In genomic region chr3:186107148-186108105, GRCh38 we compare ENCODE assay signal across 8 cellular contexts. TPM values are rescaled to one million over a fixed set of nuclear protein-coding genes. Genes with fewer than 3 reads are reported as not detected.
DNase-seq lines count a peak whose midpoint lies in the region; ATAC-seq and TF ChIP-seq lines count a peak whose summit lies in the region.

No MANE protein-coding gene starts in this region.

- DNase-seq in GDM1 (lab: John Stamatoyannopoulos, UW) (peak; percentile 71), OCI-LY7 (ENCODE audit: low spot score) (peak; percentile 70), fibroblast of the aortic adventitia (ENCODE audit: low read depth) (peak; percentile 72), naive B cell (peak; percentile 42), tibial artery (peak; percentile 70 to 76)
- peak; percentile 17 for DNase-seq in activated T-helper 9 cell treated with anti-CD3 and anti-CD28 coated beads, Interleukin-2, amount 50 U/mL, for 16 hours (ENCODE audit: low read depth)

- H4K20me1 ChIP-seq in KMS-11 (ENCODE audit: insufficient read depth) (no peaks in the 10 kb centered on the region), OCI-LY7 (ENCODE audit: insufficient read depth, low read length) (no peaks in the 10 kb centered on the region)

- CTCF ChIA-PET in OCI-LY7 (lab: Charles Lee; ENCODE audit: unreplicated experiment) = no interaction called here

- H3K36me3 ChIP-seq in KMS-11 (ENCODE audit: insufficient read depth) (no peaks in the 10 kb centered on the region), OCI-LY7 (ENCODE audit: insufficient read depth, low read length) (no peaks in the 10 kb centered on the region), tibial artery (no peaks in the 10 kb centered on the region)

- H3K79me2 ChIP-seq in KMS-11 (ENCODE audit: insufficient read depth, low read depth) (peaks cover 8% of the 10 kb centered on the region; the same call in 1 of the 2 replicates), OCI-LY7 (ENCODE audit: insufficient read depth, low read depth, low read length) (no peaks in the 10 kb centered on the region)

- peak overlapping the region in 4 of 6 donors; percentile 52 to 57 (median 56) for H3K27ac Mint-ChIP-seq in naive B cell

- peak overlapping the region; percentile 84 to 100 (median 92) for H3K4me3 Mint-ChIP-seq in naive B cell

- H3K9me3 ChIP-seq in OCI-LY7 (ENCODE audit: low read length) = no peaks in the 10 kb centered on the region
- H3K9me3 ChIP-seq in tibial artery = no peaks in the 10 kb centered on the region

- no peaks in the 10 kb centered on the region for H3K9me2 ChIP-seq in OCI-LY7 (ENCODE audit: insufficient read depth, low read length)

- peak overlapping the region; percentile 69; the same call in 1 of the 2 replicates for H3K9ac ChIP-seq in KMS-11

- ATAC-seq in naive B cell (ENCODE audit: low read depth in 2 of 2) (no peak), HG03196 (IDR thresholded peaks at IDR 0.05; ENCODE audit: unreplicated experiment) (no peak)

- H3K27ac ChIP-seq in KMS-11 (peak overlapping the region; percentile 7; the same call in 1 of the 2 replicates), OCI-LY7 (ENCODE audit: low read depth, low read length, poor library complexity, severe bottlenecking) (no peak overlapping the region), tibial artery (peak overlapping the region in 1 of 2 donors; percentile 74)

- intact Hi-C loops in OCI-LY7 (cut with micrococcal nuclease; ENCODE audit: unreplicated experiment) (loop anchor here (1.0 to 10.0 kb wide), 4 partner anchors 45 to 133 kb away; no protein-coding TSS in a partner anchor), tibial artery (cut with DNase I; ENCODE audit: low total_unique reads) (loop anchor here (10.0 kb wide), 1 partner anchor 457 kb away; the partner anchor contains the start of gene TBCCD1)

- no TSS peak for BruUV-seq in OCI-LY7 (replicated peaks; lab: Mats Ljungman, UMichigan)

- H3K4me2 ChIP-seq in KMS-11 = peak overlapping the region; percentile 65
- peak overlapping the region; percentile 98 for H3K4me2 ChIP-seq in OCI-LY7 (ENCODE audit: low read length)

- H2AFZ ChIP-seq in KMS-11 (ENCODE audit: low read depth) = peak overlapping the region; percentile 64
- H2AFZ ChIP-seq in OCI-LY7 (ENCODE audit: low read length) = no peak overlapping the region

- H3K9me3 Mint-ChIP-seq in naive B cell = peaks cover 0 to 4% (median 0%) of the 10 kb centered on the region in 7 donors

- H3K27me3 ChIP-seq in KMS-11 (ENCODE audit: insufficient read depth, low read depth) = no peaks in the 10 kb centered on the region
- H3K27me3 ChIP-seq in tibial artery = no peaks in the 10 kb centered on the region

- TF ChIP-seq CTCF in KMS-11 (conservative IDR thresholded peaks at IDR 0.05; ENCODE audit: low read depth, low read length) (0 out of 2 replicates have a peak, but pooled peaks have one; percentile 7), OCI-LY7 (conservative IDR thresholded peaks at IDR 0.05; ENCODE audit: low read length) (no peak), fibroblast of the aortic adventitia (IDR thresholded peaks at IDR 0.05; ENCODE audit: insufficient read depth, low read length) (no peak), tibial artery (IDR thresholded peaks at IDR 0.05) (no peak)

- H3K36me3 Mint-ChIP-seq in naive B cell = no peaks in the 10 kb centered on the region

- H3K4me3 ChIP-seq in KMS-11 (IDR thresholded peaks at IDR 0.05; ENCODE audit: insufficient read depth, low read depth, low read length) = peak overlapping the region; percentile 43
- H3K4me3 ChIP-seq in OCI-LY7 (ENCODE audit: low read depth, low read length, poor library complexity, severe bottlenecking) = peak overlapping the region; percentile 67
- peak overlapping the region; percentile 87 for H3K4me3 ChIP-seq in fibroblast of the aortic adventitia (ENCODE audit: low read depth, low read length)
- H3K4me3 ChIP-seq in tibial artery = peak overlapping the region; percentile 67 to 69

- POLR2A ChIA-PET in OCI-LY7 (lab: Charles Lee) = interaction anchor here (0.6 to 0.7 kb wide), 3 partner anchors 36 to 1450 kb away, joined by 3 to 4 read pairs (median 4); no protein-coding TSS in a partner anchor

- peaks cover 55 to 75% (median 59%) of the 10 kb centered on the region in 3 donors for H3K27me3 Mint-ChIP-seq in naive B cell

- H3K4me1 ChIP-seq in KMS-11 (ENCODE audit: low read depth, poor library complexity, severe bottlenecking) (peaks cover 26% of the 10 kb centered on the region), OCI-LY7 (ENCODE audit: insufficient read depth, low read length, poor library complexity, severe bottlenecking) (peaks cover 24% of the 10 kb centered on the region), tibial artery (peaks cover 0 to 31% (median 23%) of the 10 kb centered on the region in 4 donors)

- H3K4me1 Mint-ChIP-seq in naive B cell = peaks cover 39 to 42% (median 40%) of the 10 kb centered on the region in 3 donors

RNA-seq across cellular contexts. Expression of gene ETV5, which starts 1.5 kb away (rescaled TPM):
- 0.85 TPM in 1 of 2 replicates, not detected in the other for total RNA-seq in OCI-LY7 (2014; rRNA removed; shearing (Covaris generic))
- total RNA-seq in OCI-LY7 (2022) = 1.1 and 1.2 TPM in 2 replicates
- total RNA-seq in fibroblast of the aortic adventitia (ENCODE audit: low replicate concordance) = 22.7 and 78.8 TPM in 2 replicates
- 1 to 10 TPM in 5 of 6 donors, under 1 TPM in 1; 0.96 to 1.7 (median 1.1) TPM for polyA plus RNA-seq in naive B cell (ENCODE audit: low read depth in 6 of 6)

Comparison
In these comparisons a context has a peak if more than half of its experiments do, and no peak if none do; other contexts are left out.
1. DNase-seq: peak in every context shown above with its lines; median percentile 73 in tibial artery; 72 in fibroblast of the aortic adventitia; 71 in GDM1; 70 in OCI-LY7; 42 in naive B cell; 17 in activated T-helper 9 cell treated with anti-CD3 and anti-CD28 coated beads, Interleukin-2, amount 50 U/mL, for 16 hours.
2. RNA of gene ETV5, which starts 1.5 kb away (total RNA-seq): 22.7 to 78.8 TPM in fibroblast of the aortic adventitia; 0.85 to 1.2 TPM in OCI-LY7; every median in the first group is over 10 times any median in the second.
3. Peak in every context shown above with its lines, with median percentiles within 50 percentile points of each other: H3K4me3 ChIP-seq.